ENCODE assay signal across 8 cellular contexts in the genomic region with DNA sequence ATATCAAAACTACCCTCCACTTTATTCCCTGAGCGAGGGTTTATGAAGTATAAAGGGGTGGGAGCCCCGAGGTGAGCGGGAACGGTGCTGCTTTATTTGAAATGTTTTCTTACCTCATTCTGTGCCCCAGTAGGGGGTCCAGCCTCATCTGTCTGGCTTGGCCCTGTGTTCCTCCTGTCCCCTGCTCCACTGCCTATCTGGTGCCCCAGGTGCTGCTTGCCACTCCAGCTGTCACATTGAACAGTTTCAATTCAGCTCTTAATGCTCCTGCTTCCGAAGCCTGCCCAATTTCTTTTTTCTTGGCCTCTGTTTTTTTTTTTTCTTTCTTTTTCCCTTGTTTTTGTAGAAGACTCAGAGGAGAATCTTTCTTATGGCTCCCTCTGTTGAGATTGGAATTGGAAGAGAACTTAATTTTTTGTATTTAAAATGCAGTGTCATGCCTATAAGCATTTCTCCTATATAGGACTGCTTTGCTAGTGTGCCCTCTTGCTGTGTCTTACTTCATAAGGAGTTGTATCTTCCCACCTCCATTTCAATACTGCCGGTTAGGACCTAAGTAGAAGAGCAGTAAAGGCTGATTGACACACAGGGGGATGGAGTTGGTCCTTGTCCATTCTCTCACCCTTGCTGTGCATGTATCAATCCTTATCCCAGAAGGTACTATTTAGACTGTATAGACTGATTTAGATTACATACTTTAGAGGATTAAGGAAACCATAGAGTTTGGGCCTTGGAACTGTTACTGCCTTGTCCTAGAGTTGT. TPM values are rescaled to one million over a fixed set of nuclear protein-coding genes. Genes with fewer than 3 reads are reported as not detected.
DNase-seq lines count a peak whose midpoint lies in the region; ATAC-seq and TF ChIP-seq lines count a peak whose summit lies in the region.

No MANE protein-coding gene starts in this region.

- ATAC-seq in GM21529 (IDR thresholded peaks at IDR 0.05; ENCODE audit: unreplicated experiment) (no peak), HG02973 (IDR thresholded peaks at IDR 0.05; ENCODE audit: unreplicated experiment) (no peak)

- H3K36me3 Mint-ChIP-seq in neural crest cell (ENCODE audit: low read depth) = peaks cover 44% of the 10 kb centered on the region

- intact Hi-C loops in posterior cingulate gyrus (cut with DNase I) = loop anchor here (2.0 to 10.0 kb wide), 2 partner anchors 107 to 515 kb away; no protein-coding TSS in a partner anchor

- peaks cover 46% of the 10 kb centered on the region for H3K4me1 Mint-ChIP-seq in neural crest cell

- peaks cover 29 to 32% of the 10 kb centered on the region in 2 donors for H3K4me1 ChIP-seq in duodenal mucosa (ENCODE audit: control insufficient read depth in 1 of 2, insufficient read depth in 2 of 2, low read length in 2 of 2)

- peaks cover 5 to 10% of the 10 kb centered on the region in 2 donors for H3K36me3 ChIP-seq in duodenal mucosa (ENCODE audit: control insufficient read depth in 1 of 2, insufficient read depth in 2 of 2, low read length in 2 of 2)

- no peaks in the 10 kb centered on the region for H3K27me3 Mint-ChIP-seq in neural crest cell (ENCODE audit: low read depth)

- DNase-seq in Caki2 (ENCODE audit: low read depth) (peak; percentile 43), NAMALWA (ENCODE audit: low spot score) (peak; percentile 8), neural crest cell (ENCODE audit: low read depth, low spot score) (no peak), posterior cingulate gyrus (no peak), NCI-H187 treated with DMSO at 0.1 percent for 48 hours (lab: John Stamatoyannopoulos, UW) (no peak)

- no peak overlapping the region for H3K27ac ChIP-seq in duodenal mucosa (ENCODE audit: low read depth, low read length)

- no peak for TF ChIP-seq CTCF in neural crest cell (conservative IDR thresholded peaks at IDR 0.05)

- H3K9me3 Mint-ChIP-seq in neural crest cell = no peaks in the 10 kb centered on the region

- H3K9ac ChIP-seq in duodenal mucosa (ENCODE audit: low read depth in 1 of 2, low read length in 2 of 2) = peak overlapping the region; percentile 86 to 99

- peak overlapping the region; percentile 90 to 92 for H3K4me3 ChIP-seq in duodenal mucosa (ENCODE audit: low read depth in 1 of 2, low read length in 2 of 2)

- no peak overlapping the region for H3K27ac Mint-ChIP-seq in neural crest cell (ENCODE audit: unreplicated experiment)

- H3K27me3 ChIP-seq in duodenal mucosa (ENCODE audit: control insufficient read depth in 1 of 2, insufficient read depth in 2 of 2, low read length in 2 of 2) = no peaks in the 10 kb centered on the region

- no peaks in the 10 kb centered on the region for H3K9me3 ChIP-seq in duodenal mucosa (ENCODE audit: control insufficient read depth in 1 of 2, low read length in 2 of 2)

- peak overlapping the region; percentile 96 for H3K4me3 Mint-ChIP-seq in neural crest cell

- in situ Hi-C loops in Caki2 (cut with HindIII; ENCODE audit: low pct_unique_long_range_greater_than_20kb, low sequenced_read_pairs) = no loop called here

RNA-seq across cellular contexts. Expression of gene ATXN7L3B, which starts 2.3 kb away (rescaled TPM):
- 47.3 and 47.4 TPM in 2 replicates for total RNA-seq in Caki2 (2014; rRNA removed; shearing (Covaris generic); ENCODE audit: low replicate concordance)
- 59.7 and 60.0 TPM in 2 replicates for total RNA-seq in neural crest cell

Comparison
In these comparisons a context has a peak if more than half of its experiments do, and no peak if none do; other contexts are left out.
1. DNase-seq: peak in Caki2 (single experiment) and NAMALWA (single experiment); none in neural crest cell (single experiment), posterior cingulate gyrus (0 of 10) and NCI-H187 treated with DMSO at 0.1 percent for 48 hours (single experiment).